13 cellular contexts compared by ENCODE assay signal in the genomic region with DNA sequence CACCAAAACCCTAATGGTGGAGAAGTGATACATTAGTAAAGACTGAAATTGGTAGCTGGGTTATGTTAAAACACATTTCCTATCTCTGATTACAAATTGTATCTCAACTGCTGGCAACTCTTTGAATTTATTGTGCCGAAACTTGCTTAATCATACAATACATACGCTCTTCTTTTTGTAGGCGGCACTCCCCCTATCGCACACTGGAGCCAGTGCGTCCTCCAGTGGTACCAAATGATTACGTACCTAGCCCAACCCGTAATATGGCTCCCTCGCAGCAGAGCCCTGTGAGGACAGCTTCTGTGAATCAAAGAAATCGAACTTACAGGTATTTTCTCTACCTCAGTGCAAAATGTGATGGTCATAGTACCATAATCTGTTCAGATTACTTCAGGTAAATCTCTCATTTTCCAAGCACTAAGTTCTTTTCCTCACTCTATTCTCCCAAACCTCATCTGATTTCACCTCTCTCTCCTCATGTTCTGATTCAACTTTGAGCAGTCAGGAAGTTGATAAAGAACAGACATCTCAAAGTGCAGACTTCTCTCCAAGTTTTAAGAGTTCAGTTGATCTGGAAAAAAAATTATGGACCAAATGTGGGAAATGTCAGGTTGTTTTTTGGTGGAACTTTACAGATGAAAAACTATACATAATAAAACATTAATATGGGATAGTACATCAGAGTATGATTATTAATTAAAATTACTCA.
A peak's percentile ranks its signal among the peaks of the same experiment; 100 is the strongest.
DNase-seq lines count a peak whose midpoint lies in the region; ATAC-seq, FAIRE-seq and TF ChIP-seq lines count a peak whose summit lies in the region.
"Had no signal": no experiment of that assay in that cellular context is flagged by ENCODE, and none has a peak within 500 bp of the region (broad histone marks: within the 10 kb centered on the region; RNA-seq: fewer than 3 reads in every experiment).

No MANE protein-coding gene starts in this region.

- no peak for TF ChIP-seq POLR2A in vagina (IDR thresholded peaks at IDR 0.05)

- H3K36me3 ChIP-seq in WERI-Rb-1 (peaks cover 18% of the 10 kb centered on the region), vagina (peaks cover 0 to 5% of the 10 kb centered on the region in 2 donors)
- H3K36me3 ChIP-seq: breast epithelium, neutrophil had no signal

- H3K4me3 ChIP-seq in WERI-Rb-1 (ENCODE audit: low read depth, low read length) (no peak overlapping the region), vagina (no peak overlapping the region)
- H3K4me3 ChIP-seq: breast epithelium had no signal

- no peaks in the 10 kb centered on the region for H3K9me3 ChIP-seq in WERI-Rb-1 (ENCODE audit: severe bottlenecking)
- no peaks in the 10 kb centered on the region for H3K9me3 ChIP-seq in vagina
- H3K9me3 ChIP-seq: breast epithelium, neutrophil had no signal

- TF ChIP-seq CTCF in D721Med (IDR thresholded peaks at IDR 0.05; ENCODE audit: insufficient read depth, missing control alignments): peak; percentile 19
- 0 out of 2 replicates have a peak, but pooled peaks have one; percentile 21 for TF ChIP-seq CTCF in WERI-Rb-1 (IDR thresholded peaks at IDR 0.05; ENCODE audit: low read depth, low read length)
- TF ChIP-seq CTCF in vagina (IDR thresholded peaks at IDR 0.05): no peak

- H3K4me1 ChIP-seq in vagina: no peaks in the 10 kb centered on the region
- H3K4me1 ChIP-seq: breast epithelium had no signal

- intact Hi-C loops in vagina (cut with DNase I): no loop called here

- no peak overlapping the region for H3K27ac ChIP-seq in WERI-Rb-1
- no peak overlapping the region for H3K27ac ChIP-seq in vagina
- H3K27ac ChIP-seq: breast epithelium, neutrophil had no signal

- H3K27me3 ChIP-seq in WERI-Rb-1 (ENCODE audit: insufficient read depth, low read depth, severe bottlenecking) (no peaks in the 10 kb centered on the region), vagina (no peaks in the 10 kb centered on the region)
- H3K27me3 ChIP-seq: breast epithelium, neutrophil had no signal

- POLR2A ChIA-PET in HEK293T (lab: Yijun Ruan, JAX): no interaction called here

- no peak for DNase-seq in D721Med (ENCODE audit: insufficient read length, low spot score)
- peak; percentile 23 for DNase-seq in HEK293T (ENCODE audit: extremely low spot score)
- no peak for DNase-seq in WERI-Rb-1
- peak; percentile 3 for DNase-seq in iPS DF 4.7 (ENCODE audit: extremely low read depth, low spot score)
- DNase-seq in vagina (ENCODE audit: extremely low spot score in 2 of 2): no peak
- no peak for DNase-seq in DMS153 treated with DMSO at 0.1 percent for 48 hours (lab: John Stamatoyannopoulos, UW; ENCODE audit: unreplicated experiment)
- DNase-seq: activated naive CD4-positive, alpha-beta T cell; CD8-positive, alpha-beta memory T cell; hypothalamus had no signal

- FAIRE-seq in D721Med (lab: Jason Lieb, UNC): no peak
- FAIRE-seq: RCC 7860 had no signal

- ATAC-seq in GM21526 (IDR thresholded peaks at IDR 0.05; ENCODE audit: low FRiP score, unreplicated experiment): no peak

- CTCF ChIA-PET in HEK293T (lab: Yijun Ruan, JAX): interaction anchor here (0.6 kb wide), 1 partner anchor 221 kb away, joined by 5 read pairs; no protein-coding TSS in a partner anchor

TF ChIP-seq in HEK293T, 16 proteins besides CTCF, POLR2A, EP300 and RAD21:
- TF ChIP-seq ARNT (IDR thresholded peaks at IDR 0.05): no peak
- TF ChIP-seq FOXA1 (IDR thresholded peaks at IDR 0.05): no peak
- no peak for TF ChIP-seq NFRKB (IDR thresholded peaks at IDR 0.05)
- no peak for TF ChIP-seq SUZ12 (IDR thresholded peaks at IDR 0.05)
- TF ChIP-seq SP1 (IDR thresholded peaks at IDR 0.05): no peak
- TF ChIP-seq ZNF384 (IDR thresholded peaks at IDR 0.05): no peak
- no peak for TF ChIP-seq LEF1 (IDR thresholded peaks at IDR 0.05; ENCODE audit: borderline replicate concordance)
- TF ChIP-seq TARDBP (IDR thresholded peaks at IDR 0.05): no peak
- no peak for TF ChIP-seq HDGF (IDR thresholded peaks at IDR 0.05; ENCODE audit: borderline replicate concordance)
- TF ChIP-seq BHLHE40 (IDR thresholded peaks at IDR 0.05; ENCODE audit: borderline replicate concordance): no peak
- no peak for TF ChIP-seq FOXK2 (IDR thresholded peaks at IDR 0.05)
- no peak for TF ChIP-seq L3MBTL2 (conservative IDR thresholded peaks at IDR 0.05)
- no peak for TF ChIP-seq ELF4 (IDR thresholded peaks at IDR 0.05)
- TF ChIP-seq, protein P1, sequence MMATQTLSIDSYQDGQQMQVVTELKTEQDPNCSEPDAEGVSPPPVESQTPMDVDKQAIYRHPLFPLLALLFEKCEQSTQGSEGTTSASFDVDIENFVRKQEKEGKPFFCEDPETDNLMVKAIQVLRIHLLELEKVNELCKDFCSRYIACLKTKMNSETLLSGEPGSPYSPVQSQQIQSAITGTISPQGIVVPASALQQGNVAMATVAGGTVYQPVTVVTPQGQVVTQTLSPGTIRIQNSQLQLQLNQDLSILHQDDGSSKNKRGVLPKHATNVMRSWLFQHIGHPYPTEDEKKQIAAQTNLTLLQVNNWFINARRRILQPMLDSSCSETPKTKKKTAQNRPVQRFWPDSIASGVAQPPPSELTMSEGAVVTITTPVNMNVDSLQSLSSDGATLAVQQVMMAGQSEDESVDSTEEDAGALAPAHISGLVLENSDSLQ (IDR thresholded peaks at IDR 0.05): no peak
- TF ChIP-seq FOXM1 (IDR thresholded peaks at IDR 0.05; ENCODE audit: borderline replicate concordance): no peak

Comparison
In these comparisons a context has a peak if more than half of its experiments do, and no peak if none do; other contexts are left out.
1. DNase-seq: peak in HEK293T (single experiment) and iPS DF 4.7 (single experiment); none in D721Med (single experiment), WERI-Rb-1 (single experiment), vagina (0 of 2) and DMS153 treated with DMSO at 0.1 percent for 48 hours (single experiment).
2. CTCF ChIP-seq: peak in D721Med (single experiment) and WERI-Rb-1 (single experiment); none in vagina (0 of 3).